Comparison of ENCODE assay signal across 10 cellular contexts in genomic region chr2:160402997-160403979, GRCh38.
DNase-seq lines count a peak whose midpoint lies in the region; TF ChIP-seq lines count a peak whose summit lies in the region.
"Had no signal": no experiment of that assay in that cellular context is flagged by ENCODE, and none has a peak within 500 bp of the region (broad histone marks: within the 10 kb centered on the region; RNA-seq: fewer than 3 reads in every experiment).

No MANE protein-coding gene starts in this region.

- H3K4me3 Mint-ChIP-seq in activated naive CD4-positive, alpha-beta T cell treated with anti-CD3 and anti-CD28 coated beads for 36 hours: peak overlapping the region; percentile 45
- H3K4me3 Mint-ChIP-seq in activated T-helper 1 cell treated with anti-CD3 and anti-CD28 coated beads, Interleukin-12 subunit alpha, Interleukin-12 subunit beta, Interleukin-2, Interleukin-4 antibody, amounts not matched to agents 30 ng/mL and 10 ng/mL and 1 ng/mL, durations not matched to agents 14 hours and 24 hours and 36 hours: peak overlapping the region; percentile 29
- peak overlapping the region; percentile 48 for H3K4me3 Mint-ChIP-seq in type B pancreatic cell

- peak overlapping the region; percentile 73 for H3K4me2 ChIP-seq in hepatocyte

- no peaks in the 10 kb centered on the region for H3K36me3 ChIP-seq in hepatocyte (replicated peaks; ENCODE audit: insufficient read depth, low read depth)
- H3K36me3 ChIP-seq: Peyer's patch, stomach had no signal

- no peaks in the 10 kb centered on the region for H3K9me2 ChIP-seq in hepatocyte (replicated peaks; ENCODE audit: insufficient read depth)

- H3K27me3 Mint-ChIP-seq in activated naive CD4-positive, alpha-beta T cell treated with anti-CD3 and anti-CD28 coated beads for 36 hours (ENCODE audit: low read depth): no peaks in the 10 kb centered on the region
- no peaks in the 10 kb centered on the region for H3K27me3 Mint-ChIP-seq in activated T-helper 1 cell treated with anti-CD3 and anti-CD28 coated beads, Interleukin-12 subunit alpha, Interleukin-12 subunit beta, Interleukin-2, Interleukin-4 antibody, amounts not matched to agents 30 ng/mL and 10 ng/mL and 1 ng/mL, durations not matched to agents 14 hours and 24 hours and 36 hours (ENCODE audit: insufficient read depth)
- peaks cover 3% of the 10 kb centered on the region for H3K27me3 Mint-ChIP-seq in type B pancreatic cell

- H3K9me3 Mint-ChIP-seq in activated naive CD4-positive, alpha-beta T cell treated with anti-CD3 and anti-CD28 coated beads for 36 hours: no peaks in the 10 kb centered on the region
- no peaks in the 10 kb centered on the region for H3K9me3 Mint-ChIP-seq in activated T-helper 1 cell treated with anti-CD3 and anti-CD28 coated beads, Interleukin-12 subunit alpha, Interleukin-12 subunit beta, Interleukin-2, Interleukin-4 antibody, amounts not matched to agents 30 ng/mL and 10 ng/mL and 1 ng/mL, durations not matched to agents 14 hours and 24 hours and 36 hours
- H3K9me3 Mint-ChIP-seq in type B pancreatic cell: peaks cover 5% of the 10 kb centered on the region

- peaks cover 44% of the 10 kb centered on the region for H4K20me1 ChIP-seq in hepatocyte (ENCODE audit: insufficient read depth, poor library complexity, severe bottlenecking)

- no peaks in the 10 kb centered on the region for H3K9me3 ChIP-seq in hepatocyte (ENCODE audit: low read depth)
- H3K9me3 ChIP-seq: Peyer's patch, stomach had no signal

- peak overlapping the region; percentile 52 for H3K27ac Mint-ChIP-seq in activated naive CD4-positive, alpha-beta T cell treated with anti-CD3 and anti-CD28 coated beads for 36 hours
- H3K27ac Mint-ChIP-seq in activated T-helper 1 cell treated with anti-CD3 and anti-CD28 coated beads, Interleukin-12 subunit alpha, Interleukin-12 subunit beta, Interleukin-2, Interleukin-4 antibody, amounts not matched to agents 30 ng/mL and 10 ng/mL and 1 ng/mL, durations not matched to agents 14 hours and 24 hours and 36 hours: peak overlapping the region; percentile 24
- peak overlapping the region; percentile 92 for H3K27ac Mint-ChIP-seq in type B pancreatic cell

- WGBS in hepatocyte (ENCODE audit: low lambda C conversion rate, missing lambda C conversion rate): 57% methylated on average over 5 of the region's 5 CpGs

- H3K79me2 ChIP-seq in hepatocyte: peaks cover 85% of the 10 kb centered on the region

- no peaks in the 10 kb centered on the region for H3K27me3 ChIP-seq in hepatocyte
- H3K27me3 ChIP-seq: Peyer's patch, stomach had no signal

- H3K4me1 Mint-ChIP-seq in activated naive CD4-positive, alpha-beta T cell treated with anti-CD3 and anti-CD28 coated beads for 36 hours (ENCODE audit: low read depth): peaks cover 55% of the 10 kb centered on the region
- H3K4me1 Mint-ChIP-seq in activated T-helper 1 cell treated with anti-CD3 and anti-CD28 coated beads, Interleukin-12 subunit alpha, Interleukin-12 subunit beta, Interleukin-2, Interleukin-4 antibody, amounts not matched to agents 30 ng/mL and 10 ng/mL and 1 ng/mL, durations not matched to agents 14 hours and 24 hours and 36 hours (ENCODE audit: low read depth): peaks cover 55% of the 10 kb centered on the region
- H3K4me1 Mint-ChIP-seq in type B pancreatic cell (ENCODE audit: unreplicated experiment): peaks cover 44% of the 10 kb centered on the region

- intact Hi-C loops in activated naive CD4-positive, alpha-beta T cell treated with anti-CD3 and anti-CD28 coated beads for 36 hours (cut with micrococcal nuclease): no loop called here
- intact Hi-C loops in activated T-helper 1 cell treated with anti-CD3 and anti-CD28 coated beads, Interleukin-12 subunit alpha, Interleukin-12 subunit beta, Interleukin-2, Interleukin-4 antibody, amounts not matched to agents 30 ng/mL and 10 ng/mL and 1 ng/mL, durations not matched to agents 14 hours and 24 hours and 36 hours (cut with micrococcal nuclease): loop anchor here (1.0 to 10.0 kb wide), 3 partner anchors 15 to 1552 kb away; partner anchors contain the start of gene TANK

- no peak overlapping the region for H3K4me3 ChIP-seq in hepatocyte
- H3K4me3 ChIP-seq: Peyer's patch, stomach had no signal

- no peak for TF ChIP-seq CTCF in hepatocyte (IDR thresholded peaks at IDR 0.05; ENCODE audit: poor library complexity)
- TF ChIP-seq CTCF in type B pancreatic cell (conservative IDR thresholded peaks at IDR 0.05): no peak

- CTCF ChIA-PET in activated naive CD4-positive, alpha-beta T cell treated with anti-CD3 and anti-CD28 coated beads for 36 hours (lab: Charles Lee): interaction anchor here (0.7 to 2.4 kb wide), 4 partner anchors 14 to 91 kb away, joined by 3 to 9 read pairs (median 4); no protein-coding TSS in a partner anchor

- peak overlapping the region; percentile 66 for H3K27ac ChIP-seq in hepatocyte

- H2AFZ ChIP-seq in hepatocyte: no peak overlapping the region

- H3K4me1 ChIP-seq in hepatocyte (ENCODE audit: insufficient read depth): peaks cover 55% of the 10 kb centered on the region

- DNase-seq in activated naive CD4-positive, alpha-beta T cell treated with anti-CD3 and anti-CD28 coated beads for 36 hours: no peak
- DNase-seq in activated naive CD4-positive, alpha-beta T cell treated with Interleukin-2 at 50 U/mL for 16 hours: no peak
- DNase-seq in activated T-helper 1 cell treated with anti-CD3 and anti-CD28 coated beads, Interleukin-12 subunit alpha, Interleukin-12 subunit beta, Interleukin-2, Interleukin-4 antibody, amounts not matched to agents 30 ng/mL and 10 ng/mL and 1 ng/mL, durations not matched to agents 14 hours and 24 hours and 36 hours (ENCODE audit: low spot score): no peak
- DNase-seq in hepatocyte (ENCODE audit: low spot score) (peak; percentile 46), type B pancreatic cell (ENCODE audit: extremely low spot score, unreplicated experiment) (no peak), D341Med (ENCODE audit: low spot score) (no peak), cerebellar nuclear complex (lab: John Stamatoyannopoulos, UW) (no peak), C1 segment of cervical spinal cord (lab: John Stamatoyannopoulos, UW) (no peak)
- DNase-seq: Peyer's patch, stomach had no signal

- H3K36me3 Mint-ChIP-seq in activated naive CD4-positive, alpha-beta T cell treated with anti-CD3 and anti-CD28 coated beads for 36 hours (ENCODE audit: low read depth): no peaks in the 10 kb centered on the region
- H3K36me3 Mint-ChIP-seq in activated T-helper 1 cell treated with anti-CD3 and anti-CD28 coated beads, Interleukin-12 subunit alpha, Interleukin-12 subunit beta, Interleukin-2, Interleukin-4 antibody, amounts not matched to agents 30 ng/mL and 10 ng/mL and 1 ng/mL, durations not matched to agents 14 hours and 24 hours and 36 hours (ENCODE audit: low read depth): peaks cover 12% of the 10 kb centered on the region
- peaks cover 8% of the 10 kb centered on the region for H3K36me3 Mint-ChIP-seq in type B pancreatic cell

Comparison
In these comparisons a context has a peak if more than half of its experiments do, and no peak if none do; other contexts are left out.
1. H3K27ac Mint-ChIP-seq: peak in every context shown above with its lines; median percentile 92 in type B pancreatic cell; 52 in activated naive CD4-positive, alpha-beta T cell treated with anti-CD3 and anti-CD28 coated beads for 36 hours; 24 in activated T-helper 1 cell treated with anti-CD3 and anti-CD28 coated beads, Interleukin-12 subunit alpha, Interleukin-12 subunit beta, Interleukin-2, Interleukin-4 antibody, amounts not matched to agents 30 ng/mL and 10 ng/mL and 1 ng/mL, durations not matched to agents 14 hours and 24 hours and 36 hours.